ENCODE assay signal across 13 cellular contexts in genomic region chr3:73813291-73813977, GRCh38.
DNase-seq lines count a peak whose midpoint lies in the region; ATAC-seq and TF ChIP-seq lines count a peak whose summit lies in the region.
"Had no signal": no experiment of that assay in that cellular context is flagged by ENCODE, and none has a peak within 500 bp of the region (broad histone marks: within the 10 kb centered on the region; RNA-seq: fewer than 3 reads in every experiment).

No MANE protein-coding gene starts in this region.

- peaks cover 3% of the 10 kb centered on the region for H3K9me3 Mint-ChIP-seq in progenitor cell of endocrine pancreas (ENCODE audit: low read depth)

- H4K20me1 ChIP-seq in hepatocyte (ENCODE audit: insufficient read depth, poor library complexity, severe bottlenecking), result no peaks in the 10 kb centered on the region

- peak overlapping the region; percentile 66 for H3K9ac ChIP-seq in adipocyte (ENCODE audit: low read length)

- intact Hi-C loops in left cardiac atrium (cut with DNase I), result no loop called here

- H3K4me3 Mint-ChIP-seq in progenitor cell of endocrine pancreas (ENCODE audit: low read depth), result no peak overlapping the region

- H3K4me1 Mint-ChIP-seq in progenitor cell of endocrine pancreas (ENCODE audit: low read depth), result peaks cover 7% of the 10 kb centered on the region

- no peaks in the 10 kb centered on the region for H3K36me3 ChIP-seq in right atrium auricular region
- no peaks in the 10 kb centered on the region for H3K36me3 ChIP-seq in adipocyte (ENCODE audit: control insufficient read depth, insufficient read depth, low read length, severe bottlenecking)
- no peaks in the 10 kb centered on the region for H3K36me3 ChIP-seq in hepatocyte (replicated peaks; ENCODE audit: insufficient read depth, low read depth)
- H3K36me3 ChIP-seq: esophagus squamous epithelium had no signal

- no peaks in the 10 kb centered on the region for H3K27me3 ChIP-seq in right atrium auricular region
- no peaks in the 10 kb centered on the region for H3K27me3 ChIP-seq in adipocyte (replicated peaks; ENCODE audit: control insufficient read depth, insufficient read depth, low read length)
- no peaks in the 10 kb centered on the region for H3K27me3 ChIP-seq in hepatocyte
- H3K27me3 ChIP-seq: esophagus squamous epithelium had no signal

- H3K4me1 ChIP-seq in right atrium auricular region (no peaks in the 10 kb centered on the region), adipocyte (ENCODE audit: control insufficient read depth, insufficient read depth, low read length) (peaks cover 12% of the 10 kb centered on the region), hepatocyte (ENCODE audit: insufficient read depth) (no peaks in the 10 kb centered on the region)

- peak in 1 of 2 donors; percentile 12 for ATAC-seq in left cardiac atrium
- ATAC-seq: activated naive CD4-positive, alpha-beta T cell treated with anti-CD3 and anti-CD28 coated beads, Interleukin-2, amount 50 U/mL, for 72 hours; K562 had no signal

- H3K27ac ChIP-seq in right atrium auricular region, result no peak overlapping the region
- H3K27ac ChIP-seq in hepatocyte, result peak overlapping the region; percentile 32

- H3K9me2 ChIP-seq in hepatocyte (replicated peaks; ENCODE audit: insufficient read depth), result no peaks in the 10 kb centered on the region

- no peak overlapping the region for H3K4me3 ChIP-seq in right atrium auricular region
- peak overlapping the region; percentile 57 for H3K4me3 ChIP-seq in adipocyte (ENCODE audit: low read length)
- H3K4me3 ChIP-seq in hepatocyte, result no peak overlapping the region
- H3K4me3 ChIP-seq: esophagus squamous epithelium, K562 had no signal

- WGBS in hepatocyte (ENCODE audit: low lambda C conversion rate, missing lambda C conversion rate), result 53% methylated on average over 7 of the region's 7 CpGs

- H3K9me3 ChIP-seq in right atrium auricular region, result no peaks in the 10 kb centered on the region
- H3K9me3 ChIP-seq in adipocyte (ENCODE audit: control insufficient read depth, low read length), result no peaks in the 10 kb centered on the region
- no peaks in the 10 kb centered on the region for H3K9me3 ChIP-seq in hepatocyte (ENCODE audit: low read depth)
- H3K9me3 ChIP-seq: esophagus squamous epithelium had no signal

- H3K27ac Mint-ChIP-seq in progenitor cell of endocrine pancreas, result no peak overlapping the region
- H3K27ac Mint-ChIP-seq: activated naive CD4-positive, alpha-beta T cell treated with anti-CD3 and anti-CD28 coated beads, Interleukin-2, amount 50 U/mL, for 72 hours had no signal

- no peaks in the 10 kb centered on the region for H3K79me2 ChIP-seq in hepatocyte

- H3K36me3 Mint-ChIP-seq in progenitor cell of endocrine pancreas (ENCODE audit: insufficient read depth), result no peaks in the 10 kb centered on the region
- H3K36me3 Mint-ChIP-seq: activated naive CD4-positive, alpha-beta T cell treated with anti-CD3 and anti-CD28 coated beads, Interleukin-2, amount 50 U/mL, for 72 hours had no signal

- TF ChIP-seq CTCF in right atrium auricular region (IDR thresholded peaks at IDR 0.05), result no peak
- TF ChIP-seq CTCF in hepatocyte (IDR thresholded peaks at IDR 0.05; ENCODE audit: poor library complexity), result no peak
- no peak for TF ChIP-seq CTCF in progenitor cell of endocrine pancreas (IDR thresholded peaks at IDR 0.05; ENCODE audit: unreplicated experiment)

- peak overlapping the region; percentile 26 for H3K4me2 ChIP-seq in hepatocyte

- H3K27me3 Mint-ChIP-seq in progenitor cell of endocrine pancreas, result peaks cover 21% of the 10 kb centered on the region

- H2AFZ ChIP-seq in hepatocyte, result no peak overlapping the region

- DNase-seq in left cardiac atrium (peak; percentile 32), right atrium auricular region (ENCODE audit: low spot score) (no peak), adipocyte (ENCODE audit: low read depth) (peak; percentile 68), hepatocyte (ENCODE audit: low spot score) (peak; percentile 49), progenitor cell of endocrine pancreas (ENCODE audit: low spot score, unreplicated experiment) (no peak), NCI-H1694 treated with DMSO at 0.1 percent for 48 hours (lab: John Stamatoyannopoulos, UW) (no peak), NOMO-1 (lab: John Stamatoyannopoulos, UW; ENCODE audit: unreplicated experiment in 2 of 2) (no peak)
- no peak for DNase-seq in stimulated activated CD4-positive, alpha-beta T cell treated with anti-CD3 and anti-CD28 coated beads, Interleukin-4, amount 100 ng/mL, for 24 hours
- DNase-seq: esophagus squamous epithelium; NCI-H187 treated with DMSO at 0.1 percent for 48 hours; stimulated activated CD8-positive, alpha-beta memory T cell treated with anti-CD3 and anti-CD28 coated beads, Interleukin-4, amount 100 ng/mL, for 48 hours had no signal

Comparison
In these comparisons a context has a peak if more than half of its experiments do, and no peak if none do; other contexts are left out.
1. DNase-seq: peak in left cardiac atrium (single experiment), adipocyte (single experiment) and hepatocyte (single experiment); none in right atrium auricular region (single experiment), stimulated activated CD4-positive, alpha-beta T cell treated with anti-CD3 and anti-CD28 coated beads, Interleukin-4, amount 100 ng/mL, for 24 hours (single experiment), progenitor cell of endocrine pancreas (single experiment), NCI-H1694 treated with DMSO at 0.1 percent for 48 hours (single experiment) and NOMO-1 (0 of 2).